Comparison of ENCODE assay signal across 8 cellular contexts in genomic region chr9:113221003-113221799, GRCh38. TPM values are rescaled to one million over a fixed set of nuclear protein-coding genes. Genes with fewer than 3 reads are reported as not detected.
DNase-seq lines count a peak whose midpoint lies in the region; ATAC-seq and TF ChIP-seq lines count a peak whose summit lies in the region.

Gene FKBP15 (minus strand): TSS chr9:113221277. CDS start chr9:113221243, 34 bp downstream.
Gene SLC31A1 (plus strand): TSS chr9:113221544. CDS start chr9:113256149, 34,605 bp downstream.

- CTCF ChIA-PET in activated CD4-positive, alpha-beta memory T cell treated with anti-CD3 and anti-CD28 coated beads, Interleukin-2, amount 10 ng/mL, durations not matched to agents 7 days and 5 days (lab: Charles Lee): interaction anchor here (1.0 to 3.9 kb wide), 9 partner anchors 10 to 189 kb away, joined by 3 to 31 read pairs (median 5); partner anchors contain the start of genes ALAD, C9orf43, CDC26 and POLE3

- H3K27ac ChIP-seq in duodenal mucosa (ENCODE audit: low read depth, low read length): peak within 1 kb of the TSS; percentile 89

- peaks cover 42 to 46% of the 10 kb centered on the region in 2 donors for H3K4me1 ChIP-seq in duodenal mucosa (ENCODE audit: control insufficient read depth in 1 of 2, insufficient read depth in 2 of 2, low read length in 2 of 2)

- peaks cover 61% of the 10 kb centered on the region for H3K4me1 Mint-ChIP-seq in CD14-positive monocyte
- H3K4me1 Mint-ChIP-seq in activated CD4-positive, alpha-beta memory T cell treated with anti-CD3 and anti-CD28 coated beads, Interleukin-2, amount 10 ng/mL, durations not matched to agents 7 days and 5 days: peaks cover 46% of the 10 kb centered on the region

- H3K4me3 Mint-ChIP-seq in CD14-positive monocyte: peak within 1 kb of the TSS; percentile 93 to 94
- H3K4me3 Mint-ChIP-seq in activated CD4-positive, alpha-beta memory T cell treated with anti-CD3 and anti-CD28 coated beads, Interleukin-2, amount 10 ng/mL, durations not matched to agents 7 days and 5 days: peak within 1 kb of the TSS; percentile 92

- H3K27me3 Mint-ChIP-seq in CD14-positive monocyte (ENCODE audit: low read depth in 3 of 3): no peaks in the 10 kb centered on the region
- no peaks in the 10 kb centered on the region for H3K27me3 Mint-ChIP-seq in activated CD4-positive, alpha-beta memory T cell treated with anti-CD3 and anti-CD28 coated beads, Interleukin-2, amount 10 ng/mL, durations not matched to agents 7 days and 5 days

- DNase-seq in CD14-positive monocyte (ENCODE audit: low spot score) (peak; percentile 97), NCI-H82 (lab: John Stamatoyannopoulos, UW) (peak; percentile 98), lower leg skin (ENCODE audit: low spot score in 2 of 2) (peak; percentile 97 to 99)
- peak; percentile 97 for DNase-seq in activated CD4-positive, alpha-beta memory T cell treated with anti-CD3 and anti-CD28 coated beads, Interleukin-2, amount 10 ng/mL, durations not matched to agents 7 days and 5 days
- peak; percentile 94 for DNase-seq in stimulated activated CD4-positive, alpha-beta T cell treated with anti-CD3 and anti-CD28 coated beads, Interleukin-4, amount 100 ng/mL, for 48 hours (ENCODE audit: low read depth in 2 of 2)

- TF ChIP-seq POLR2A in lower leg skin (IDR thresholded peaks at IDR 0.05): no peak

- peak; percentile 93 for ATAC-seq in GM19397 (IDR thresholded peaks at IDR 0.05; ENCODE audit: unreplicated experiment)
- ATAC-seq in HG03571 (IDR thresholded peaks at IDR 0.05; ENCODE audit: unreplicated experiment): peak; percentile 81

- H3K36me3 ChIP-seq in duodenal mucosa (ENCODE audit: control insufficient read depth in 1 of 2, insufficient read depth in 2 of 2, low read length in 2 of 2): peaks cover 6 to 7% of the 10 kb centered on the region in 2 donors

- no peaks in the 10 kb centered on the region for H3K27me3 ChIP-seq in duodenal mucosa (ENCODE audit: control insufficient read depth in 1 of 2, insufficient read depth in 2 of 2, low read length in 2 of 2)

- peak within 1 kb of the TSS; percentile 80 to 95 for H3K9ac ChIP-seq in duodenal mucosa (ENCODE audit: low read depth in 1 of 2, low read length in 2 of 2)

- 0 to 1% methylated on average over 48 to 54 of the region's 65 CpGs for WGBS in lower leg skin, 2 donors

- H3K27ac Mint-ChIP-seq in CD14-positive monocyte: peak within 1 kb of the TSS; percentile 91 to 99 (median 94)
- peak within 1 kb of the TSS; percentile 85 for H3K27ac Mint-ChIP-seq in activated CD4-positive, alpha-beta memory T cell treated with anti-CD3 and anti-CD28 coated beads, Interleukin-2, amount 10 ng/mL, durations not matched to agents 7 days and 5 days

- H3K36me3 Mint-ChIP-seq in CD14-positive monocyte: peaks cover 15 to 18% of the 10 kb centered on the region in 2 donors
- peaks cover 9% of the 10 kb centered on the region for H3K36me3 Mint-ChIP-seq in activated CD4-positive, alpha-beta memory T cell treated with anti-CD3 and anti-CD28 coated beads, Interleukin-2, amount 10 ng/mL, durations not matched to agents 7 days and 5 days (ENCODE audit: low read depth)

- intact Hi-C loops in CD14-positive monocyte (cut with micrococcal nuclease) (loop anchor here in 1 of 2 donors (2.0 kb wide), 3 partner anchors 34 to 70 kb away; partner anchors contain the start of genes CDC26, PRPF4 and SLC31A2), lower leg skin (cut with DNase I; ENCODE audit: low total_unique reads) (no loop called here)

- TF ChIP-seq CTCF in CD14-positive monocyte (IDR thresholded peaks at IDR 0.05): no peak
- TF ChIP-seq CTCF in lower leg skin (IDR thresholded peaks at IDR 0.05): no peak

- peaks cover 0 to 3% (median 0%) of the 10 kb centered on the region in 7 donors for H3K9me3 Mint-ChIP-seq in CD14-positive monocyte
- H3K9me3 Mint-ChIP-seq in activated CD4-positive, alpha-beta memory T cell treated with anti-CD3 and anti-CD28 coated beads, Interleukin-2, amount 10 ng/mL, durations not matched to agents 7 days and 5 days: no peaks in the 10 kb centered on the region

- H3K4me3 ChIP-seq in duodenal mucosa (ENCODE audit: low read depth in 1 of 2, low read length in 2 of 2): peak within 1 kb of the TSS; percentile 98
- H3K4me3 ChIP-seq in lower leg skin (ENCODE audit: low read depth, poor library complexity, severe bottlenecking): peak within 1 kb of the TSS; percentile 91

- no peaks in the 10 kb centered on the region for H3K9me3 ChIP-seq in duodenal mucosa (ENCODE audit: control insufficient read depth in 1 of 2, low read length in 2 of 2)

- POLR2A ChIA-PET in activated CD4-positive, alpha-beta memory T cell treated with anti-CD3 and anti-CD28 coated beads, Interleukin-2, amount 10 ng/mL, durations not matched to agents 7 days and 5 days (lab: Charles Lee): interaction anchor here (0.6 to 4.6 kb wide), 20 partner anchors 10 to 888 kb away, joined by 3 to 47 read pairs (median 6); partner anchors contain the start of genes BSPRY, C9orf43, CDC26 and POLE3

RNA-seq across cellular contexts. Expression of gene FKBP15, which starts in this region (rescaled TPM):
- polyA plus RNA-seq in CD14-positive monocyte: 10 to 100 TPM; 32.3 to 55.7 TPM
- 10 to 100 TPM; 34.9 to 38.2 TPM for total RNA-seq in activated CD4-positive, alpha-beta memory T cell treated with anti-CD3 and anti-CD28 coated beads, Interleukin-2, amount 10 ng/mL, durations not matched to agents 7 days and 5 days
- total RNA-seq in lower leg skin: 10 to 100 TPM; 27.7 to 33.3 (median 30.3) TPM

RNA-seq across cellular contexts. Expression of gene SLC31A1, which starts in this region (rescaled TPM):
- polyA plus RNA-seq in CD14-positive monocyte: 10 to 100 TPM; 38.8 to 49.0 TPM
- 10 to 100 TPM in 1 of 2 experiments, 1 to 10 TPM in 1; 9.2 to 10.0 TPM for total RNA-seq in activated CD4-positive, alpha-beta memory T cell treated with anti-CD3 and anti-CD28 coated beads, Interleukin-2, amount 10 ng/mL, durations not matched to agents 7 days and 5 days
- 10 to 100 TPM; 22.9 to 45.0 (median 33.9) TPM for total RNA-seq in lower leg skin

Comparison
In these comparisons a context has a peak if more than half of its experiments do, and no peak if none do; other contexts are left out.
1. Peak in every context shown above with its lines: DNase-seq, ATAC-seq, H3K4me3 ChIP-seq and H3K27ac ChIP-seq.